8 cellular contexts compared by ENCODE assay signal in genomic region chr19:1401138-1401888, GRCh38. TPM values are rescaled to one million over a fixed set of nuclear protein-coding genes. Genes with fewer than 3 reads are reported as not detected.
DNase-seq lines count a peak whose midpoint lies in the region; ATAC-seq and TF ChIP-seq lines count a peak whose summit lies in the region.

Gene GAMT (minus strand): TSS chr19:1401542. CDS start chr19:1401476, 66 bp downstream.

- peaks cover 30% of the 10 kb centered on the region for H3K4me1 ChIP-seq in DOHH2 (ENCODE audit: control insufficient read depth, low read length)
- peaks cover 0 to 9% of the 10 kb centered on the region in 2 donors for H3K4me1 ChIP-seq in lung (ENCODE audit: control insufficient read depth in 2 of 2, insufficient read depth in 2 of 2, low read length in 2 of 2)

- H3K36me3 ChIP-seq in DOHH2 (ENCODE audit: control insufficient read depth, low read length) (peaks cover 5% of the 10 kb centered on the region; the same call in 1 of the 2 replicates), lung (ENCODE audit: control insufficient read depth in 2 of 2, insufficient read depth in 2 of 2, low read length in 2 of 2) (no peaks in the 10 kb centered on the region)

- peaks cover 3% of the 10 kb centered on the region for H4K20me1 ChIP-seq in DOHH2 (ENCODE audit: control insufficient read depth, insufficient read depth, low read depth, low read length)

- no peaks in the 10 kb centered on the region for H3K9me3 ChIP-seq in DOHH2 (ENCODE audit: control insufficient read depth, insufficient read depth, low read length)
- H3K9me3 ChIP-seq in lung (ENCODE audit: control insufficient read depth in 2 of 2, insufficient read depth in 1 of 2, low read length in 1 of 2): no peaks in the 10 kb centered on the region

- H3K4me3 ChIP-seq in DOHH2 (ENCODE audit: low read length): peak within 1 kb of the TSS; percentile 93
- H3K4me3 ChIP-seq in lung: peak within 1 kb of the TSS; percentile 47

- H3K79me2 ChIP-seq in DOHH2 (ENCODE audit: control insufficient read depth, low read length): peaks cover 14% of the 10 kb centered on the region

- peak within 1 kb of the TSS; percentile 79 for H3K4me2 ChIP-seq in DOHH2 (ENCODE audit: low read length)

- 1% methylated on average over 41 to 87 of the region's 87 CpGs for WGBS in lung, 2 donors

- peaks cover 10% of the 10 kb centered on the region for H3F3A ChIP-seq in DOHH2 (ENCODE audit: control insufficient read depth, insufficient read depth)

- ATAC-seq in lung (ENCODE audit: insufficient read depth, low FRiP score): no peak
- no peak for ATAC-seq in HG02610 (IDR thresholded peaks at IDR 0.05; ENCODE audit: unreplicated experiment)
- ATAC-seq in HG02981 (IDR thresholded peaks at IDR 0.05; ENCODE audit: unreplicated experiment): no peak

- no peak within 1 kb of the TSS for H3K27ac ChIP-seq in DOHH2 (ENCODE audit: low read depth, low read length)
- H3K27ac ChIP-seq in lung (ENCODE audit: low read depth in 1 of 2, low read length in 1 of 2): peak within 1 kb of the TSS in 1 of 2 donors; percentile 36

- TF ChIP-seq CTCF in DOHH2 (IDR thresholded peaks at IDR 0.05; ENCODE audit: low read depth, low read length, poor library complexity, severe bottlenecking): peak; percentile 77
- TF ChIP-seq CTCF in lung (IDR thresholded peaks at IDR 0.05; ENCODE audit: control extremely low read depth, extremely low read depth): peak; percentile 17

- H3K9me2 ChIP-seq in DOHH2 (replicated peaks; ENCODE audit: control insufficient read depth, low read length): no peaks in the 10 kb centered on the region

- DNase-seq in HuH-7.5 (ENCODE audit: low spot score) (peak; percentile 90), dermis blood vessel endothelial cell (peak; percentile 49), lung (ENCODE audit: low spot score) (no peak)
- peak; percentile 39 to 51 for DNase-seq in activated CD4-positive, alpha-beta T cell treated with anti-CD3 and anti-CD28 coated beads for 24 hours (ENCODE audit: low read depth in 2 of 2)
- peak; percentile 39 for DNase-seq in stimulated activated CD8-positive, alpha-beta memory T cell treated with anti-CD3 and anti-CD28 coated beads, Interleukin-15, amount 100 ng/mL, for 24 hours (ENCODE audit: low read depth)

- H3K27me3 ChIP-seq in DOHH2 (ENCODE audit: control insufficient read depth, low read length) (peaks cover 7% of the 10 kb centered on the region), lung (ENCODE audit: control insufficient read depth, insufficient read depth) (peaks cover 5% of the 10 kb centered on the region)

RNA-seq across cellular contexts. Expression of gene GAMT, which starts in this region (rescaled TPM):
- 10.7 and 14.8 TPM in 2 replicates for total RNA-seq in dermis blood vessel endothelial cell
- 1 to 10 TPM; 7.1 to 8.6 TPM for total RNA-seq in lung
- 1 to 10 TPM; 2.9 to 7.6 TPM for polyA plus RNA-seq in lung
